In genomic region chr13:97116754-97117153, GRCh38 we compare ENCODE assay signal across 7 cellular contexts.
DNase-seq lines count a peak whose midpoint lies in the region; ATAC-seq and TF ChIP-seq lines count a peak whose summit lies in the region.

No MANE protein-coding gene starts in this region.

- H3K4me3 ChIP-seq in fibroblast of mammary gland (ENCODE audit: control insufficient read depth, low read depth, low read length): no peak overlapping the region
- H3K4me3 ChIP-seq in stomach smooth muscle (ENCODE audit: low read length in 2 of 2): peak overlapping the region in 1 of 2 donors; percentile 15
- H3K4me3 ChIP-seq in suprapubic skin: no peak overlapping the region

- H3K27me3 ChIP-seq in stomach smooth muscle (ENCODE audit: control insufficient read depth in 1 of 2, insufficient read depth in 2 of 2, low read length in 2 of 2): no peaks in the 10 kb centered on the region
- H3K27me3 ChIP-seq in suprapubic skin: no peaks in the 10 kb centered on the region

- no peak for TF ChIP-seq POLR2A in suprapubic skin (IDR thresholded peaks at IDR 0.05)

- no peak overlapping the region for H3K9ac ChIP-seq in stomach smooth muscle (ENCODE audit: low read length in 2 of 2)

- TF ChIP-seq EP300 in suprapubic skin (IDR thresholded peaks at IDR 0.05): no peak

- 86% methylated on average over 1 of the region's 1 CpG for WGBS in suprapubic skin

- H3K36me3 ChIP-seq in stomach smooth muscle (ENCODE audit: control insufficient read depth in 2 of 2, insufficient read depth in 2 of 2, low read length in 2 of 2) (no peaks in the 10 kb centered on the region), suprapubic skin (no peaks in the 10 kb centered on the region)

- TF ChIP-seq CTCF in fibroblast of mammary gland (conservative IDR thresholded peaks at IDR 0.05; ENCODE audit: control insufficient read depth, insufficient read depth, low read depth, low read length) (no peak), suprapubic skin (IDR thresholded peaks at IDR 0.05) (no peak)

- H3K4me1 ChIP-seq in stomach smooth muscle (ENCODE audit: control insufficient read depth, insufficient read depth, low read length): peaks cover 61% of the 10 kb centered on the region
- peaks cover 30% of the 10 kb centered on the region for H3K4me1 ChIP-seq in suprapubic skin

- H3K9me3 ChIP-seq in stomach smooth muscle (ENCODE audit: control insufficient read depth in 2 of 2, low read length in 2 of 2) (no peaks in the 10 kb centered on the region), suprapubic skin (no peaks in the 10 kb centered on the region)

- DNase-seq in fibroblast of mammary gland (ENCODE audit: low read depth): peak; percentile 74
- DNase-seq in C1 segment of cervical spinal cord (lab: John Stamatoyannopoulos, UW): no peak
- no peak for DNase-seq in suprapubic skin (ENCODE audit: low spot score in 2 of 2)
- DNase-seq in NCI-H2081 treated with DMSO at 0.1 percent for 48 hours (lab: John Stamatoyannopoulos, UW): no peak

- peak overlapping the region; percentile 87 for H3K27ac ChIP-seq in stomach smooth muscle (ENCODE audit: low read length)
- no peak overlapping the region for H3K27ac ChIP-seq in suprapubic skin

- ATAC-seq in GM21515 (IDR thresholded peaks at IDR 0.05; ENCODE audit: unreplicated experiment) (peak; percentile 91), HG03575 (IDR thresholded peaks at IDR 0.05; ENCODE audit: extremely low read depth, insufficient number of reproducible peaks, low FRiP score, unreplicated experiment) (peak; percentile 81)
